ENCODE assay signal across 1 cellular context in genomic region chr15:95485367-95485766, GRCh38.
TF ChIP-seq lines count a peak whose summit lies in the region.

No MANE protein-coding gene starts in this region.

TF ChIP-seq in SK-N-SH, 30 proteins besides CTCF, POLR2A, EP300 and RAD21 (continued from another document):
- no peak for TF ChIP-seq MAX (IDR thresholded peaks at IDR 0.05; ENCODE audit: low read depth)
TF ChIP-seq in SK-N-SH: peak in this region for 0.
